In the genomic region with DNA sequence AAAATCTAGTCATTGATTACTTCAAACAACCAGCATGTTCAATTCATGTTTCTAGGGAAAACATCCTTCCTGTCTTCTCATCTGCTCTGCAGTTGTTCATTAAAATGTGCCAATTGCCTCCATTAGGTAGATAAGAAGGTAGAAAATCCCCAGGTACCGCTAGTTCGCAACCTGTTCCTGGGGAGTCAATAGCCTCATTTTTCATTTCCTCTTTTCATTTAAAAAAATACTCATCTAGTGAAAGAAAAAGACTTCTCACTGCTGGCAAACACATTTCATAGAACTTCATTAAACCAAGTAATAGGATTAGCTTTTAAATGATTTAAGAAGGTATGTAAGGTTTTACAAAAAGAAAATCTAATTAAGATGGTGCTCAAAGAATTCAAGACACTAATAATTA, we compare ENCODE assay signal across 21 cellular contexts.
A peak's percentile ranks its signal among the peaks of the same experiment; 100 is the strongest.
DNase-seq lines count a peak whose midpoint lies in the region; ATAC-seq and TF ChIP-seq lines count a peak whose summit lies in the region.
"Had no signal": no experiment of that assay in that cellular context is flagged by ENCODE, and none has a peak within 500 bp of the region (broad histone marks: within the 10 kb centered on the region; RNA-seq: fewer than 3 reads in every experiment).

No MANE protein-coding gene starts in this region.

- 0 out of 2 replicates have a peak, but pooled peaks cover 8% of the 10 kb centered on the region for H3K9me3 ChIP-seq in OCI-LY3 (ENCODE audit: insufficient read depth, low read length)
- H3K9me3 ChIP-seq in WERI-Rb-1 (ENCODE audit: severe bottlenecking) = no peaks in the 10 kb centered on the region
- H3K9me3 ChIP-seq: A549, BE2C had no signal

- no peaks in the 10 kb centered on the region for H4K20me1 ChIP-seq in OCI-LY3 (ENCODE audit: insufficient read depth, low read length)
- H4K20me1 ChIP-seq: BLaER1 treated with 17β-estradiol and CSF1 and Interleukin-3, amounts not matched to agents 10 nM and 100 nM had no signal

- H3K27ac ChIP-seq in OCI-LY3 (ENCODE audit: low read length) (no peak overlapping the region), WERI-Rb-1 (no peak overlapping the region)
- H3K27ac ChIP-seq: A549; BLaER1 treated with 17β-estradiol and CSF1 and Interleukin-3, amounts not matched to agents 10 nM and 100 nM had no signal

- H3K36me3 ChIP-seq in OCI-LY3 (replicated peaks; ENCODE audit: low read depth, low read length) (no peaks in the 10 kb centered on the region), WERI-Rb-1 (no peaks in the 10 kb centered on the region)
- H3K36me3 ChIP-seq: BLaER1 treated with 17β-estradiol and CSF1 and Interleukin-3, amounts not matched to agents 10 nM and 100 nM had no signal

- H3K9ac ChIP-seq in OCI-LY3 (ENCODE audit: low read length) = no peak overlapping the region
- H3K9ac ChIP-seq: BLaER1 treated with 17β-estradiol and CSF1 and Interleukin-3, amounts not matched to agents 10 nM and 100 nM had no signal

- H3K4me1 ChIP-seq in OCI-LY3 (ENCODE audit: low read length) = peaks cover 21% of the 10 kb centered on the region
- H3K4me1 ChIP-seq: A549; BLaER1 treated with 17β-estradiol and CSF1 and Interleukin-3, amounts not matched to agents 10 nM and 100 nM had no signal

- peak overlapping the region; percentile 44; the same call in 1 of the 2 replicates for H3K4me2 ChIP-seq in OCI-LY3 (ENCODE audit: low read length)
- H3K4me2 ChIP-seq: A549; BLaER1 treated with 17β-estradiol and CSF1 and Interleukin-3, amounts not matched to agents 10 nM and 100 nM; GM23338 had no signal

- peak; percentile 31 for ATAC-seq in GM18867 (IDR thresholded peaks at IDR 0.05; ENCODE audit: unreplicated experiment)
- no peak for ATAC-seq in HG02798 (IDR thresholded peaks at IDR 0.05; ENCODE audit: poor library complexity, unreplicated experiment)
- ATAC-seq in left cardiac atrium = no peak
- ATAC-seq: A549, GM23338, HCT116 had no signal

- no peaks in the 10 kb centered on the region for H3K79me2 ChIP-seq in OCI-LY3 (ENCODE audit: low read length)

- TF ChIP-seq CTCF in OCI-LY3 (IDR thresholded peaks at IDR 0.05; ENCODE audit: low read depth, low read length) (no peak), WERI-Rb-1 (IDR thresholded peaks at IDR 0.05; ENCODE audit: low read depth, low read length) (no peak)

- H3K27me3 ChIP-seq in OCI-LY3 (ENCODE audit: low read depth, low read length) = peaks cover 4% of the 10 kb centered on the region; the same call in 1 of the 2 replicates
- no peaks in the 10 kb centered on the region for H3K27me3 ChIP-seq in WERI-Rb-1 (ENCODE audit: insufficient read depth, low read depth, severe bottlenecking)
- H3K27me3 ChIP-seq: BE2C; BLaER1 treated with 17β-estradiol and CSF1 and Interleukin-3, amounts not matched to agents 10 nM and 100 nM had no signal

- H3K4me3 ChIP-seq in OCI-LY3 (ENCODE audit: low read length) = no peak overlapping the region
- H3K4me3 ChIP-seq in WERI-Rb-1 (ENCODE audit: low read depth, low read length) = no peak overlapping the region
- H3K4me3 ChIP-seq: A549; BLaER1 treated with 17β-estradiol and CSF1 and Interleukin-3, amounts not matched to agents 10 nM and 100 nM; GM23338 had no signal

- DNase-seq in NCI-H82 (lab: John Stamatoyannopoulos, UW) (peak; percentile 38), left cardiac atrium (no peak), NCI-H1092 (lab: John Stamatoyannopoulos, UW) (no peak), WERI-Rb-1 (no peak)
- DNase-seq: 8988T; ACHN; AML-193; BE2C; CD4-positive, alpha-beta T cell; CD8-positive, alpha-beta memory T cell; DMS53; DMS79 treated with DMSO at 0.1 percent for 48 hours; GF-D8; H9 had no signal

- intact Hi-C loops in left cardiac atrium (cut with DNase I) = no loop called here

- no peak overlapping the region for H2AFZ ChIP-seq in OCI-LY3 (ENCODE audit: low read depth, low read length)
- H2AFZ ChIP-seq: GM23338 had no signal
